ENCODE assay signal across 8 cellular contexts in genomic region chr17:81553018-81553615, GRCh38. TPM values are rescaled to one million over a fixed set of nuclear protein-coding genes. Genes with fewer than 3 reads are reported as not detected.
DNase-seq lines count a peak whose midpoint lies in the region; ATAC-seq and TF ChIP-seq lines count a peak whose summit lies in the region.

No MANE protein-coding gene starts in this region.

- no peaks in the 10 kb centered on the region for H3K9me3 Mint-ChIP-seq in Caco-2 (ENCODE audit: unreplicated experiment)

- peak overlapping the region; percentile 97 for H3K4me3 ChIP-seq in Caco-2 (ENCODE audit: low read depth, low read length)
- peak overlapping the region; percentile 80 for H3K4me3 ChIP-seq in fibroblast of villous mesenchyme (ENCODE audit: low read depth, low read length)
- peak overlapping the region; percentile 92 to 99 for H3K4me3 ChIP-seq in neutrophil (ENCODE audit: low read depth in 1 of 2, low read length in 1 of 2)

- H3K27me3 ChIP-seq in Caco-2 (replicated peaks; ENCODE audit: control insufficient read depth, insufficient read depth, low read length) (no peaks in the 10 kb centered on the region), neutrophil (no peaks in the 10 kb centered on the region)

- peak overlapping the region; percentile 90 for H3K4me3 Mint-ChIP-seq in Caco-2 (ENCODE audit: unreplicated experiment)

- H3K36me3 Mint-ChIP-seq in Caco-2 (ENCODE audit: insufficient read depth, unreplicated experiment), result peaks cover 87% of the 10 kb centered on the region

- intact Hi-C loops in Caco-2 (cut with micrococcal nuclease; ENCODE audit: unreplicated experiment), result loop anchor here (1.0 kb wide), 2 partner anchors 23 to 34 kb away; no protein-coding TSS in a partner anchor

- no peak for TF ChIP-seq CTCF in Caco-2 (IDR thresholded peaks at IDR 0.05; ENCODE audit: insufficient read depth in 1 of 2, low read depth in 1 of 2, low read length in 1 of 2, severe bottlenecking in 1 of 2, unreplicated experiment in 1 of 2)
- TF ChIP-seq CTCF in RWPE1 (conservative IDR thresholded peaks at IDR 0.05; ENCODE audit: low read depth), result no peak
- TF ChIP-seq CTCF in fibroblast of villous mesenchyme (IDR thresholded peaks at IDR 0.05; ENCODE audit: insufficient read depth, low read depth, low read length), result no peak
- TF ChIP-seq CTCF in neutrophil (IDR thresholded peaks at IDR 0.05), result no peak

- H3K9me3 ChIP-seq in Caco-2 (no peaks in the 10 kb centered on the region), neutrophil (no peaks in the 10 kb centered on the region)

- BruUV-seq in Caco-2 (replicated peaks; lab: Mats Ljungman, UMichigan), result TSS peak; percentile 40

- peak overlapping the region; percentile 77 for H3K27ac Mint-ChIP-seq in Caco-2 (ENCODE audit: unreplicated experiment)

- POLR2A ChIA-PET in Caco-2 (lab: Charles Lee) (interaction anchor here (0.8 kb wide), 1 partner anchor 25 kb away, joined by 6 read pairs; the partner anchor contains the start of gene FSCN2), RWPE1 (lab: Yijun Ruan, JAX; ENCODE audit: low non-redundant PET) (no interaction called here)

- H3K4me1 ChIP-seq in Caco-2 (peaks cover 18% of the 10 kb centered on the region), neutrophil (ENCODE audit: control insufficient read depth in 1 of 2, insufficient read depth in 1 of 2, low read depth in 1 of 2, low read length in 1 of 2) (peaks cover 28% of the 10 kb centered on the region in 2 experiments)

- H3K27ac ChIP-seq in RWPE1 (peak overlapping the region; percentile 96), neutrophil (peak overlapping the region; percentile 87)

- peak; percentile 44 for ATAC-seq in GM21447 (IDR thresholded peaks at IDR 0.05; ENCODE audit: unreplicated experiment)

- peaks cover 10% of the 10 kb centered on the region for H3K4me1 Mint-ChIP-seq in Caco-2 (ENCODE audit: low read depth, unreplicated experiment)

- no peaks in the 10 kb centered on the region for H3K27me3 Mint-ChIP-seq in Caco-2 (ENCODE audit: insufficient read depth, unreplicated experiment)

- DNase-seq in Caco-2, result peak; percentile 71 to 87
- peak; percentile 93 to 99 for DNase-seq in Kasumi-1 (lab: John Stamatoyannopoulos, UW)
- peak; percentile 81 for DNase-seq in RWPE1 (ENCODE audit: low spot score)
- DNase-seq in activated T-helper 9 cell treated with anti-CD3 and anti-CD28 coated beads, Interleukin-2, amount 50 U/mL, for 16 hours (ENCODE audit: low read depth), result peak; percentile 68
- DNase-seq in fibroblast of villous mesenchyme (ENCODE audit: low read depth), result peak; percentile 82
- DNase-seq in superior temporal gyrus (ENCODE audit: extremely low spot score), result peak; percentile 37

- CTCF ChIA-PET in Caco-2 (lab: Charles Lee), result interaction anchor here (0.8 kb wide), 1 partner anchor 15 kb away, joined by 3 read pairs; no protein-coding TSS in a partner anchor
- CTCF ChIA-PET in RWPE1 (lab: Yijun Ruan, JAX), result no interaction called here

- H3K36me3 ChIP-seq in Caco-2 (ENCODE audit: control insufficient read depth, insufficient read depth, low read length) (peaks cover 2% of the 10 kb centered on the region; the same call in 1 of the 2 replicates), neutrophil (peaks cover 24% of the 10 kb centered on the region)

RNA-seq across cellular contexts. Expression of gene FAAP100, which starts 1.0 kb away (rescaled TPM):
- total RNA-seq in Caco-2 (2022), result 38.5 and 42.2 TPM in 2 replicates
- 27.6 and 40.3 TPM in 2 replicates for total RNA-seq in fibroblast of villous mesenchyme

RNA-seq across cellular contexts. Expression of gene FSCN2, which starts 24.9 kb away (rescaled TPM):
- total RNA-seq in Caco-2 (2022) (2.1 and 2.9 TPM in 2 replicates), fibroblast of villous mesenchyme (1.7 and 3.5 TPM in 2 replicates)

RNA-seq across cellular contexts. Expression of gene ACTG1, which starts 40.5 kb away (rescaled TPM):
- total RNA-seq in Caco-2 (2022) (1,436 and 1,933 TPM in 2 replicates), fibroblast of villous mesenchyme (10,242 and 13,686 TPM in 2 replicates)

Comparison
In these comparisons a context has a peak if more than half of its experiments do, and no peak if none do; other contexts are left out.
1. Peak in every context shown above with its lines: DNase-seq, ATAC-seq, H3K4me3 ChIP-seq and H3K27ac ChIP-seq.
2. DNase-seq: peak in every context shown above with its lines; median percentile 96 in Kasumi-1; 82 in fibroblast of villous mesenchyme; 81 in RWPE1; 79 in Caco-2; 68 in activated T-helper 9 cell treated with anti-CD3 and anti-CD28 coated beads, Interleukin-2, amount 50 U/mL, for 16 hours; 37 in superior temporal gyrus.